In genomic region chr7:122143376-122143750, GRCh38 we compare ENCODE assay signal across 8 cellular contexts. TPM values are rescaled to one million over a fixed set of nuclear protein-coding genes. Genes with fewer than 3 reads are reported as not detected.
DNase-seq lines count a peak whose midpoint lies in the region; ATAC-seq and TF ChIP-seq lines count a peak whose summit lies in the region.

No MANE protein-coding gene starts in this region.

- H3K27me3 ChIP-seq in SJCRH30 (no peaks in the 10 kb centered on the region), dorsolateral prefrontal cortex (peaks cover 0 to 4% (median 0%) of the 10 kb centered on the region in 45 donors), lung (ENCODE audit: control insufficient read depth, insufficient read depth) (no peaks in the 10 kb centered on the region), thymus (ENCODE audit: control insufficient read depth, insufficient read depth) (no peaks in the 10 kb centered on the region)

- H3K36me3 ChIP-seq in SJCRH30 (no peaks in the 10 kb centered on the region), lung (ENCODE audit: control insufficient read depth in 2 of 2, insufficient read depth in 2 of 2, low read length in 2 of 2) (no peaks in the 10 kb centered on the region), thymus (ENCODE audit: control insufficient read depth, insufficient read depth) (no peaks in the 10 kb centered on the region)

- H3K4me1 ChIP-seq in SJCRH30 (peaks cover 5% of the 10 kb centered on the region; the same call in 1 of the 2 replicates), lung (ENCODE audit: control insufficient read depth in 2 of 2, insufficient read depth in 2 of 2, low read length in 2 of 2) (peaks cover 0 to 11% of the 10 kb centered on the region in 2 donors), thymus (ENCODE audit: control insufficient read depth, insufficient read depth, low read length) (no peaks in the 10 kb centered on the region)

- H3K4me3 ChIP-seq in SJCRH30 (peak overlapping the region; percentile 90), dorsolateral prefrontal cortex (peak overlapping the region; percentile 61 to 97 (median 85)), lung (peak overlapping the region; percentile 77), thymus (ENCODE audit: low read length) (peak overlapping the region; percentile 69)

- TF ChIP-seq CTCF in dorsolateral prefrontal cortex (IDR thresholded peaks at IDR 0.05 in 54 of 56, conservative IDR thresholded peaks at IDR 0.05 in 2 of 56; ENCODE audit: low read depth in 1 of 56, partially characterized antibody in 56 of 56) (no peak), lung (IDR thresholded peaks at IDR 0.05; ENCODE audit: control extremely low read depth, extremely low read depth) (no peak)

- 1 to 2% methylated on average over 18 of the region's 18 CpGs for WGBS in lung, 2 donors
- under 1% methylated on average over 18 of the region's 18 CpGs for WGBS in thymus

- DNase-seq in AG08396 (ENCODE audit: low spot score), result peak; percentile 27
- peak; percentile 38 to 54 for DNase-seq in SJCRH30
- DNase-seq in dorsolateral prefrontal cortex, result peak in 4 of 10 donors; percentile 3 to 53 (median 23)
- no peak for DNase-seq in lung (ENCODE audit: low spot score)
- DNase-seq in NCI-H187 treated with DMSO at 0.1 percent for 48 hours (lab: John Stamatoyannopoulos, UW), result no peak

- H3K9me3 ChIP-seq in SJCRH30 (replicated peaks) (no peaks in the 10 kb centered on the region), lung (ENCODE audit: control insufficient read depth in 2 of 2, insufficient read depth in 1 of 2, low read length in 1 of 2) (no peaks in the 10 kb centered on the region), thymus (ENCODE audit: control insufficient read depth) (no peaks in the 10 kb centered on the region)

- intact Hi-C loops in dorsolateral prefrontal cortex (cut with DNase I), result no loop called here

- H3K27ac ChIP-seq in SJCRH30, result peak overlapping the region; percentile 50
- peak overlapping the region in 58 of 59 donors; percentile 67 to 96 (median 90) for H3K27ac ChIP-seq in dorsolateral prefrontal cortex
- peak overlapping the region; percentile 95 to 99 for H3K27ac ChIP-seq in lung (ENCODE audit: low read depth in 1 of 2, low read length in 1 of 2)
- no peak overlapping the region for H3K27ac ChIP-seq in thymus (ENCODE audit: low read depth)

- peak; percentile 2 for ATAC-seq in GM21528 (IDR thresholded peaks at IDR 0.05; ENCODE audit: low FRiP score, unreplicated experiment)
- ATAC-seq in lung (ENCODE audit: insufficient read depth, low FRiP score), result no peak
- no peak for ATAC-seq in GM21381 (IDR thresholded peaks at IDR 0.05; ENCODE audit: unreplicated experiment)

RNA-seq across cellular contexts. Expression of gene AASS, which starts 0.7 kb away (rescaled TPM):
- total RNA-seq in SJCRH30 (2014; rRNA removed; shearing (Covaris generic)), result 43.4 and 50.4 TPM in 2 replicates
- total RNA-seq in dorsolateral prefrontal cortex, result 10 to 100 TPM; 10.5 to 43.3 (median 22.5) TPM
- 10 to 100 TPM; 36.9 to 98.4 TPM for total RNA-seq in lung
- polyA plus RNA-seq in lung, result 10 to 100 TPM; 11.6 to 13.7 TPM
- polyA plus RNA-seq in thymus, result 6.7 TPM

Comparison
In these comparisons a context has a peak if more than half of its experiments do, and no peak if none do; other contexts are left out.
1. DNase-seq: peak in AG08396 (single experiment) and SJCRH30 (2 of 2); none in lung (single experiment) and NCI-H187 treated with DMSO at 0.1 percent for 48 hours (single experiment).
2. Peak in every context shown above with its lines, with median percentiles within 50 percentile points of each other: H3K4me3 ChIP-seq.